In genomic region chr20:14707865-14708574, GRCh38 we compare ENCODE assay signal across 13 cellular contexts.
"Had no signal": no experiment of that assay in that cellular context is flagged by ENCODE, and none has a peak within 500 bp of the region (broad histone marks: within the 10 kb centered on the region; RNA-seq: fewer than 3 reads in every experiment).

No MANE protein-coding gene starts in this region.

- FAIRE-seq: astrocyte, frontal cortex had no signal

- H3K4me3 ChIP-seq: breast epithelium had no signal

- H3K36me3 ChIP-seq: breast epithelium had no signal

- H3K27ac ChIP-seq: breast epithelium had no signal

- DNase-seq: activated CD4-positive, alpha-beta T cell treated with anti-CD3 and anti-CD28 coated beads, Interleukin-2, amount 10 ng/mL, durations not matched to agents 24 days and 14 days; activated CD8-positive, alpha-beta T cell treated with anti-CD3 and anti-CD28 coated beads, Interleukin-2, amount 10 ng/mL, durations not matched to agents 7 days and 5 days; activated effector memory CD4-positive, alpha-beta T cell treated with Interleukin-2 at 50 U/mL for 16 hours; activated naive CD4-positive, alpha-beta T cell treated with anti-CD3 and anti-CD28 coated beads, Interleukin-2, amount 50 U/mL, for 16 hours; activated T-cell treated with anti-CD3 and anti-CD28 coated beads, Interleukin-2, amount 50 U/mL, for 24 hours; cerebellar nuclear complex; erythroblast; stimulated activated naive CD4-positive, alpha-beta T cell; T1000 had no signal

- H3K4me3 Mint-ChIP-seq: activated CD4-positive, alpha-beta T cell treated with anti-CD3 and anti-CD28 coated beads, Interleukin-2, amount 10 ng/mL, durations not matched to agents 24 days and 14 days; activated CD8-positive, alpha-beta T cell treated with anti-CD3 and anti-CD28 coated beads, Interleukin-2, amount 10 ng/mL, durations not matched to agents 7 days and 5 days; activated T-cell treated with anti-CD3 and anti-CD28 coated beads, Interleukin-2, amount 50 U/mL, for 24 hours; natural killer cell treated with Interleukin-12 subunit alpha and Interleukin-12 subunit beta and Interleukin-15 and Interleukin-18, amount 100 ng/mL, for 72 hours had no signal

- H3K4me1 Mint-ChIP-seq: activated CD4-positive, alpha-beta T cell treated with anti-CD3 and anti-CD28 coated beads, Interleukin-2, amount 10 ng/mL, durations not matched to agents 24 days and 14 days had no signal

- ATAC-seq: activated CD8-positive, alpha-beta T cell treated with anti-CD3 and anti-CD28 coated beads, Interleukin-2, amount 10 ng/mL, durations not matched to agents 7 days and 5 days; natural killer cell treated with Interleukin-12 subunit alpha and Interleukin-12 subunit beta and Interleukin-15 and Interleukin-18, amount 100 ng/mL, for 72 hours had no signal

- H3K9me3 ChIP-seq: breast epithelium had no signal

- H3K4me1 ChIP-seq: breast epithelium had no signal

- H3K27me3 ChIP-seq: breast epithelium had no signal

- H3K27ac Mint-ChIP-seq: activated CD4-positive, alpha-beta T cell treated with anti-CD3 and anti-CD28 coated beads, Interleukin-2, amount 10 ng/mL, durations not matched to agents 24 days and 14 days; activated CD8-positive, alpha-beta T cell treated with anti-CD3 and anti-CD28 coated beads, Interleukin-2, amount 10 ng/mL, durations not matched to agents 7 days and 5 days; activated T-cell treated with anti-CD3 and anti-CD28 coated beads, Interleukin-2, amount 50 U/mL, for 24 hours; natural killer cell treated with Interleukin-12 subunit alpha and Interleukin-12 subunit beta and Interleukin-15 and Interleukin-18, amount 100 ng/mL, for 72 hours had no signal

- H3K27me3 Mint-ChIP-seq: activated CD4-positive, alpha-beta T cell treated with anti-CD3 and anti-CD28 coated beads, Interleukin-2, amount 10 ng/mL, durations not matched to agents 24 days and 14 days; activated T-cell treated with anti-CD3 and anti-CD28 coated beads, Interleukin-2, amount 50 U/mL, for 24 hours; natural killer cell treated with Interleukin-12 subunit alpha and Interleukin-12 subunit beta and Interleukin-15 and Interleukin-18, amount 100 ng/mL, for 72 hours had no signal
